In the genomic region with DNA sequence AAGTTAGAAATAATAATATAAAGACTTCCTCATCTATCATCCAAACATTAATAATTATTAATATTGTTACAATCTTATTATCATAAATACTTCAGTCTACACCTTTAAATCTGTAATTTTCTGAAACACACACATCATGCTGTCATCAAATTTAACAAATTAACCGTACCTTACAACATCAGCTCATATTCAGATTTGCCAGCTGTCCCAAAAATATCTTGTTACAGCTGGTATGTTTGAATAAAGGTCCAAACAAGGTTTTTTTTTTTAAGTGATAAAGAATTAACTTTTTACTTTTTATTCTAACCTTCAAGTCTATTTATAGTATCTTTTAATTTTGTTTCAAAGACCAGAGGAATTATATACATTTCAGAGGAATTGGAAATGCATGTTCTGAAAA, we compare ENCODE assay signal across 19 cellular contexts.
DNase-seq lines count a peak whose midpoint lies in the region; ATAC-seq, FAIRE-seq and TF ChIP-seq lines count a peak whose summit lies in the region.
"Had no signal": no experiment of that assay in that cellular context is flagged by ENCODE, and none has a peak within 500 bp of the region (broad histone marks: within the 10 kb centered on the region; RNA-seq: fewer than 3 reads in every experiment).

No MANE protein-coding gene starts in this region.

- no peaks in the 10 kb centered on the region for H3K9me3 ChIP-seq in SJCRH30 (replicated peaks)
- H3K9me3 ChIP-seq: BE2C, Caco-2 had no signal

- peak overlapping the region in 2 of 3 experiments; percentile 14 to 47 for H3K27ac Mint-ChIP-seq in nephron
- H3K27ac Mint-ChIP-seq: CD4-positive, CD25-positive, alpha-beta regulatory T cell; H9 had no signal

- H3K4me3 Mint-ChIP-seq in nephron, result no peak overlapping the region
- H3K4me3 Mint-ChIP-seq: CD4-positive, CD25-positive, alpha-beta regulatory T cell; H9 had no signal

- H3K4me1 ChIP-seq in SJCRH30, result peaks cover 42% of the 10 kb centered on the region
- H3K4me1 ChIP-seq: BE2C, Caco-2 had no signal

- TF ChIP-seq CTCF in nephron (IDR thresholded peaks at IDR 0.05; ENCODE audit: unreplicated experiment in 3 of 3), result no peak

- H3K36me3 ChIP-seq in SJCRH30, result no peaks in the 10 kb centered on the region
- H3K36me3 ChIP-seq: BE2C had no signal

- H3K4me1 Mint-ChIP-seq in nephron, result peaks cover 53% of the 10 kb centered on the region
- H3K4me1 Mint-ChIP-seq: CD4-positive, CD25-positive, alpha-beta regulatory T cell; H9 had no signal

- H3K4me3 ChIP-seq in SJCRH30, result no peak overlapping the region
- H3K4me3 ChIP-seq: GM12878 had no signal

- peak; percentile 7 for DNase-seq in NCI-H1694 (lab: John Stamatoyannopoulos, UW)
- DNase-seq in SJCRH30, result peak in 1 of 2 experiments; percentile 67
- DNase-seq in pons (ENCODE audit: low spot score), result no peak
- DNase-seq in EL, result no peak
- DNase-seq: ACHN; BE2C; C1 segment of cervical spinal cord; Caco-2; CD4-positive, CD25-positive, alpha-beta regulatory T cell; DMS79 treated with DMSO at 0.1 percent for 48 hours; H9; IMR-90 had no signal

- H3K9me3 Mint-ChIP-seq in nephron, result no peaks in the 10 kb centered on the region
- H3K9me3 Mint-ChIP-seq: H9 had no signal

- ATAC-seq in GM21447 (IDR thresholded peaks at IDR 0.05; ENCODE audit: unreplicated experiment), result no peak
- ATAC-seq: GM12878 had no signal

- peak overlapping the region; percentile 83 for H3K27ac ChIP-seq in SJCRH30

- H3K27me3 ChIP-seq in SJCRH30, result no peaks in the 10 kb centered on the region
- H3K27me3 ChIP-seq: BE2C had no signal

- no peaks in the 10 kb centered on the region for H3K27me3 Mint-ChIP-seq in nephron (ENCODE audit: low read depth)
- H3K27me3 Mint-ChIP-seq: CD4-positive, CD25-positive, alpha-beta regulatory T cell had no signal

- H3K36me3 Mint-ChIP-seq in nephron (ENCODE audit: low read depth), result no peaks in the 10 kb centered on the region
- H3K36me3 Mint-ChIP-seq: CD4-positive, CD25-positive, alpha-beta regulatory T cell had no signal

- FAIRE-seq in A204.1 (lab: Jason Lieb, UNC), result peak; percentile 25
- FAIRE-seq: D721Med, GM12878, H1, HTR-8/SVneo had no signal
